Comparison of ENCODE assay signal across 14 cellular contexts in genomic region chr3:39601241-39601640, GRCh38.
"Had no signal": no experiment of that assay in that cellular context is flagged by ENCODE, and none has a peak within 500 bp of the region (broad histone marks: within the 10 kb centered on the region; RNA-seq: fewer than 3 reads in every experiment).

No MANE protein-coding gene starts in this region.

- H3K4me3 ChIP-seq: esophagus muscularis mucosa, heart right ventricle, left ventricle myocardium inferior, tibial artery had no signal

- H3K27me3 ChIP-seq: esophagus muscularis mucosa, heart right ventricle, tibial artery had no signal

- ATAC-seq: activated CD4-positive, alpha-beta T cell treated with anti-CD3 and anti-CD28 coated beads for 36 hours; heart right ventricle; stimulated activated naive CD8-positive, alpha-beta T cell treated with anti-CD3 and anti-CD28 coated beads, Interleukin-15, Interleukin-2, amounts not matched to agents 100 U/mL and 50 U/mL, for 24 hours; WTC11 had no signal

- H3K27ac ChIP-seq: esophagus muscularis mucosa, heart right ventricle, left ventricle myocardium inferior, tibial artery had no signal

- H3K9me3 ChIP-seq: esophagus muscularis mucosa, heart right ventricle, left ventricle myocardium inferior, tibial artery had no signal

- H3K4me1 ChIP-seq: esophagus muscularis mucosa, heart right ventricle, left ventricle myocardium inferior, tibial artery had no signal

- H3K36me3 ChIP-seq: esophagus muscularis mucosa, heart right ventricle, left ventricle myocardium inferior, tibial artery had no signal

- DNase-seq: activated CD4-positive, alpha-beta T cell treated with anti-CD3 and anti-CD28 coated beads for 36 hours; activated CD4-positive, alpha-beta T cell treated with anti-CD3 and anti-CD28 coated beads, Interleukin-2, amount 50 U/mL, for 48 hours; cerebellar nuclear complex; cortex of kidney; effector CD8-positive, alpha-beta T cell; heart right ventricle; left ventricle myocardium inferior; mammary epithelial cell; retina; stimulated activated naive CD8-positive, alpha-beta T cell treated with anti-CD3 and anti-CD28 coated beads, Interleukin-15, Interleukin-2, amounts not matched to agents 100 U/mL and 50 U/mL, for 24 hours; substantia nigra; tibial artery had no signal
